Comparison of ENCODE assay signal across 17 cellular contexts in genomic region chr5:145699846-145700245, GRCh38.
DNase-seq lines count a peak whose midpoint lies in the region; ATAC-seq lines count a peak whose summit lies in the region.
"Had no signal": no experiment of that assay in that cellular context is flagged by ENCODE, and none has a peak within 500 bp of the region (broad histone marks: within the 10 kb centered on the region; RNA-seq: fewer than 3 reads in every experiment).

No MANE protein-coding gene starts in this region.

- no peak overlapping the region for H2BK120ac ChIP-seq in mesenchymal stem cell (ENCODE audit: low read depth, low read length)

- no peaks in the 10 kb centered on the region for H4K20me1 ChIP-seq in BLaER1 treated with 17β-estradiol and CSF1 and Interleukin-3, amounts not matched to agents 10 nM and 100 nM
- H4K20me1 ChIP-seq: BLaER1 had no signal

- peak; percentile 72 for DNase-seq in amniotic epithelial cell (ENCODE audit: low read depth)
- DNase-seq in mesenchymal stem cell: peak; percentile 2
- DNase-seq in NCI-H1436 treated with DMSO at 0.1 percent for 48 hours (lab: John Stamatoyannopoulos, UW): no peak
- no peak for DNase-seq in middle frontal gyrus (ENCODE audit: extremely low spot score, low spot score)
- DNase-seq: Calu3; CD4-positive, alpha-beta T cell; COR-L47; DMS53; DMS79 treated with DMSO at 0.1 percent for 48 hours; GF-D8; GOT3; HFFc6 had no signal

- no peaks in the 10 kb centered on the region; a peak in 1 of 22 replicates for H3K36me3 ChIP-seq in BLaER1 treated with 17β-estradiol and CSF1 and Interleukin-3, amounts not matched to agents 10 nM and 100 nM
- no peaks in the 10 kb centered on the region for H3K36me3 ChIP-seq in mesenchymal stem cell (ENCODE audit: control insufficient read depth in 1 of 2, insufficient read depth in 2 of 2, low read depth in 1 of 2, low read length in 2 of 2)
- H3K36me3 ChIP-seq: BLaER1, HAP-1 had no signal

- no peak overlapping the region for H3K4ac ChIP-seq in mesenchymal stem cell (ENCODE audit: low read depth in 1 of 2, low read length in 2 of 2)

- no peaks in the 10 kb centered on the region for H3K79me1 ChIP-seq in mesenchymal stem cell (replicated peaks; ENCODE audit: low read length, poor library complexity, severe bottlenecking)

- H3K9ac ChIP-seq in BLaER1 treated with 17β-estradiol and CSF1 and Interleukin-3, amounts not matched to agents 10 nM and 100 nM: no peak overlapping the region
- H3K9ac ChIP-seq in mesenchymal stem cell (ENCODE audit: low read length): no peak overlapping the region
- H3K9ac ChIP-seq: BLaER1 had no signal

- H3K27me3 ChIP-seq in BLaER1 treated with 17β-estradiol and CSF1 and Interleukin-3, amounts not matched to agents 10 nM and 100 nM: no peaks in the 10 kb centered on the region
- no peaks in the 10 kb centered on the region for H3K27me3 ChIP-seq in mesenchymal stem cell (ENCODE audit: control insufficient read depth in 1 of 2, insufficient read depth in 1 of 2, low read length in 2 of 2)
- H3K27me3 ChIP-seq: BLaER1 had no signal

- H3K23ac ChIP-seq in mesenchymal stem cell (ENCODE audit: low read length in 2 of 2): no peak overlapping the region

- H3K9me3 ChIP-seq in BLaER1 treated with 17β-estradiol and CSF1 and Interleukin-3, amounts not matched to agents 10 nM and 100 nM (replicated peaks in 1 of 11): no peaks in the 10 kb centered on the region
- H3K9me3 ChIP-seq in mesenchymal stem cell (ENCODE audit: control insufficient read depth, low read length): no peaks in the 10 kb centered on the region
- H3K9me3 ChIP-seq: BLaER1, HAP-1 had no signal

- H2BK12ac ChIP-seq in mesenchymal stem cell (ENCODE audit: low read length in 2 of 2): no peak overlapping the region

- no peak overlapping the region for H4K91ac ChIP-seq in mesenchymal stem cell (ENCODE audit: low read length)

- ATAC-seq in HG03432 (IDR thresholded peaks at IDR 0.05; ENCODE audit: unreplicated experiment): no peak

- H3K27ac ChIP-seq in BLaER1 treated with 17β-estradiol and CSF1 and Interleukin-3, amounts not matched to agents 10 nM and 100 nM: no peak overlapping the region
- H3K27ac ChIP-seq in mesenchymal stem cell (ENCODE audit: low read length, poor library complexity, severe bottlenecking): no peak overlapping the region
- H3K27ac ChIP-seq: 22Rv1, BLaER1 had no signal

- no peak overlapping the region for H2BK15ac ChIP-seq in mesenchymal stem cell (ENCODE audit: low read depth, poor library complexity, severe bottlenecking)

- no peak overlapping the region for H2BK5ac ChIP-seq in mesenchymal stem cell (ENCODE audit: low read depth, low read length, poor library complexity, severe bottlenecking)

- H3K14ac ChIP-seq in mesenchymal stem cell (ENCODE audit: low read length in 2 of 2): no peak overlapping the region

- H2AFZ ChIP-seq in mesenchymal stem cell (ENCODE audit: low read depth, low read length): no peak overlapping the region

- H3K4me1 ChIP-seq in BLaER1 treated with 17β-estradiol and CSF1 and Interleukin-3, amounts not matched to agents 10 nM and 100 nM: peaks cover 4 to 11% (median 8%) of the 10 kb centered on the region in 10 experiments; a peak in 17 of 20 replicates
- no peaks in the 10 kb centered on the region for H3K4me1 ChIP-seq in mesenchymal stem cell (ENCODE audit: control insufficient read depth, insufficient read depth, low read depth, low read length)
- H3K4me1 ChIP-seq: HAP-1 had no signal

- no peak overlapping the region for H2AK5ac ChIP-seq in mesenchymal stem cell (ENCODE audit: low read length, severe bottlenecking)

- peak overlapping the region; percentile 7 to 62 (median 35); a peak in 18 of 22 replicates for H3K4me2 ChIP-seq in BLaER1 treated with 17β-estradiol and CSF1 and Interleukin-3, amounts not matched to agents 10 nM and 100 nM
- no peak overlapping the region for H3K4me2 ChIP-seq in mesenchymal stem cell (ENCODE audit: low read length, poor library complexity, severe bottlenecking)
- H3K4me2 ChIP-seq: BLaER1 had no signal

- no peak overlapping the region for H3K18ac ChIP-seq in mesenchymal stem cell (ENCODE audit: low read depth in 1 of 2, low read length in 2 of 2)

- no peak overlapping the region for H4K8ac ChIP-seq in mesenchymal stem cell (ENCODE audit: low read length)

- no peak overlapping the region for H3K4me3 ChIP-seq in BLaER1 treated with 17β-estradiol and CSF1 and Interleukin-3, amounts not matched to agents 10 nM and 100 nM
- no peak overlapping the region for H3K4me3 ChIP-seq in mesenchymal stem cell (ENCODE audit: insufficient read depth in 1 of 2, low read depth in 1 of 2, low read length in 2 of 2)
- H3K4me3 ChIP-seq: BLaER1, HAP-1 had no signal

- 90% methylated on average over 2 of the region's 2 CpGs for WGBS in mesenchymal stem cell

Comparison
In these comparisons a context has a peak if more than half of its experiments do, and no peak if none do; other contexts are left out.
1. DNase-seq: peak in amniotic epithelial cell (single experiment) and mesenchymal stem cell (single experiment); none in NCI-H1436 treated with DMSO at 0.1 percent for 48 hours (single experiment) and middle frontal gyrus (single experiment).